Comparison of ENCODE assay signal across 1 cellular context in genomic region chr3:155791190-155791589, GRCh38.
TF ChIP-seq lines count a peak whose summit lies in the region.

No MANE protein-coding gene starts in this region.

TF ChIP-seq in H1, 55 proteins besides CTCF, POLR2A, EP300 and RAD21:
- TF ChIP-seq MAFK (IDR thresholded peaks at IDR 0.05; ENCODE audit: low read depth, low read length) = peak; percentile 90
- no peak for TF ChIP-seq KDM5A (IDR thresholded peaks at IDR 0.05; ENCODE audit: low read length)
- TF ChIP-seq POLR2AphosphoS5 (IDR thresholded peaks at IDR 0.05; ENCODE audit: low read depth, low read length) = no peak
- TF ChIP-seq SUZ12 (IDR thresholded peaks at IDR 0.05; ENCODE audit: low read length) = no peak
- no peak for TF ChIP-seq EZH2 (IDR thresholded peaks at IDR 0.05; ENCODE audit: low read depth, low read length, severe bottlenecking)
- TF ChIP-seq SIRT6 (IDR thresholded peaks at IDR 0.05; ENCODE audit: low read length) = no peak
- TF ChIP-seq CHD1 (IDR thresholded peaks at IDR 0.05; ENCODE audit: low read depth, low read length) = no peak
- TF ChIP-seq KDM1A (IDR thresholded peaks at IDR 0.05; ENCODE audit: borderline replicate concordance, low read length) = no peak
- no peak for TF ChIP-seq PHF8 (conservative IDR thresholded peaks at IDR 0.05; ENCODE audit: low read depth, low read length)
- peak; percentile 98 for TF ChIP-seq BACH1 (IDR thresholded peaks at IDR 0.05; ENCODE audit: low read length)
- TF ChIP-seq CBX5 (IDR thresholded peaks at IDR 0.05; ENCODE audit: low read depth, low read length) = no peak
- TF ChIP-seq RFX5 (IDR thresholded peaks at IDR 0.05; ENCODE audit: borderline replicate concordance, low read depth, low read length) = no peak
- no peak for TF ChIP-seq NANOG (IDR thresholded peaks at IDR 0.05; ENCODE audit: insufficient read depth, low read depth, low read length, poor library complexity, severe bottlenecking)
- TF ChIP-seq EGR1 (IDR thresholded peaks at IDR 0.05; ENCODE audit: borderline replicate concordance, low read depth, low read length) = no peak
- TF ChIP-seq E2F6 (IDR thresholded peaks at IDR 0.05) = no peak
- TF ChIP-seq ATF3 (IDR thresholded peaks at IDR 0.05; ENCODE audit: insufficient read depth, low read depth, low read length) = no peak
TF ChIP-seq in H1: peak in this region for 2.
